ENCODE assay signal across 9 cellular contexts in the genomic region with DNA sequence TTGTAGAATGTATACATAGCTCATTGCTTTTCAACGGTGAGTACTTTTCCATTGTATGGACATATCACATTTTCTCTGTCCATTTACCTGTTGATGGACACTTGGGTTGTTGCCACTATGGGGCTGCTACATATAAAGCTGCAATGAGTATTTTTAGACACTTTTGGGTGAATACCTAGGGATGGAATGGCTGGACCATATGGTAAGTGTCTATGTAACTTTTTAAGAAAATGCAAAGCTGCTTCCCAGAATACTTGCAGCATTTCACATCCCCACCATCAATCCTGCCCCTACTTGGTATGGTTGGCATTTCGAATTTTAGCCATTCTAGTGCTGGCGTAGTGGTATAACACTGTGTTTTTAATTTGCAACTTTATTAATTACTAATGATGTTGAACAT.
"Had no signal": no experiment of that assay in that cellular context is flagged by ENCODE, and none has a peak within 500 bp of the region (broad histone marks: within the 10 kb centered on the region; RNA-seq: fewer than 3 reads in every experiment).

No MANE protein-coding gene starts in this region.

- FAIRE-seq: HepG2 had no signal

- H3K4me3 ChIP-seq: GM23248, HAP-1 had no signal

- H3K27me3 Mint-ChIP-seq: IgD-negative memory B cell had no signal

- DNase-seq: GM23248, GOT3, H7, KBM-7 had no signal

- H2AFZ ChIP-seq: GM23248 had no signal

- H3K4me1 Mint-ChIP-seq: IgD-negative memory B cell had no signal

- H3K4me2 ChIP-seq: KMS-11 had no signal

- ATAC-seq: HepG2 had no signal

- H3K9me3 ChIP-seq: HAP-1 had no signal

- H3K27ac ChIP-seq: GM23248, HL-60, KMS-11 had no signal

- H3K4me3 Mint-ChIP-seq: IgD-negative memory B cell had no signal

- H3K4me1 ChIP-seq: HAP-1 had no signal

- H3K27ac Mint-ChIP-seq: IgD-negative memory B cell had no signal

- H3K9ac ChIP-seq: GM23248, KMS-11 had no signal
